ENCODE assay signal across 8 cellular contexts in the genomic region with DNA sequence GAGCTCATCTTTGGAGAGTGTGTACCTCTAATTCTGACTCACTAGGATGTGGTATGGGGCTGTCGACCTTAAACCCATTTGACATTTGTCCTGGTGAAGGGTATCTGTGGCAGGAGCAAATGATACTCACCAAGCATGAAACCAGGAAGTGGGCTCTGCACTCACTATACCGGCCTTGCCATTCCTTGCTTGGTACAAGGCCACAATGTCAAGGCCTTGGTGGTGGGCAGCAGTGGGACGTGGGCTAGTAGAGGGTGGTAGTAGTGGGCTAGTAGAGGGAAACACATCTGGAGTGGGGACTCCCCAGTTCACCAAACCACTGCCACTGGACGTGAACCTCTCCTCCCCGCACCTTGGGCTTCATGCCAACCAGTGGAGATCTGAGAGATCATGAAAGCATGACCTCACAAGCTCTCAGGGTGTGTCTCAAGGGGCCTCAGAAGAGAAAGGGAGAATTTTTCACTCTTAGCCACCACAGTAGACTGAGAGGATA. TPM values are rescaled to one million over a fixed set of nuclear protein-coding genes. Genes with fewer than 3 reads are reported as not detected.
DNase-seq lines count a peak whose midpoint lies in the region; ATAC-seq and TF ChIP-seq lines count a peak whose summit lies in the region.

No MANE protein-coding gene starts in this region.

- H3K27me3 ChIP-seq in thyroid gland, result no peaks in the 10 kb centered on the region
- no peaks in the 10 kb centered on the region for H3K27me3 ChIP-seq in neural progenitor cell

- H3K36me3 ChIP-seq in thyroid gland (no peaks in the 10 kb centered on the region), neural progenitor cell (no peaks in the 10 kb centered on the region)

- no peak overlapping the region for H3K4me2 ChIP-seq in neural progenitor cell

- intact Hi-C loops in thyroid gland (cut with DNase I), result loop anchor here (5.0 kb wide), 1 partner anchor 368 kb away; no protein-coding TSS in a partner anchor

- H3K27ac ChIP-seq in thyroid gland (no peak overlapping the region), neural progenitor cell (no peak overlapping the region)

- no peak for TF ChIP-seq POLR2A in thyroid gland (IDR thresholded peaks at IDR 0.05)

- no peaks in the 10 kb centered on the region for H3K4me1 Mint-ChIP-seq in neural progenitor cell

- TF ChIP-seq CTCF in thyroid gland (IDR thresholded peaks at IDR 0.05) (no peak), neural progenitor cell (IDR thresholded peaks at IDR 0.05) (no peak)

- 56 to 65% methylated on average over 5 of the region's 5 CpGs for WGBS in thyroid gland, 2 donors

- H3K9me3 ChIP-seq in thyroid gland (no peaks in the 10 kb centered on the region), neural progenitor cell (ENCODE audit: low read depth) (no peaks in the 10 kb centered on the region)

- H3K9me3 Mint-ChIP-seq in activated naive CD4-positive, alpha-beta T cell treated with anti-CD3 and anti-CD28 coated beads, Interleukin-2, amount 50 U/mL, for 72 hours, result no peaks in the 10 kb centered on the region
- H3K9me3 Mint-ChIP-seq in neural progenitor cell, result no peaks in the 10 kb centered on the region

- no peak overlapping the region for H2AFZ ChIP-seq in neural progenitor cell (replicated peaks)

- H3K27ac Mint-ChIP-seq in activated naive CD4-positive, alpha-beta T cell treated with anti-CD3 and anti-CD28 coated beads, Interleukin-2, amount 50 U/mL, for 72 hours, result peak overlapping the region in 1 of 2 donors; percentile 37
- no peak overlapping the region for H3K27ac Mint-ChIP-seq in neural progenitor cell

- H3K79me2 ChIP-seq in neural progenitor cell (ENCODE audit: low read depth), result no peaks in the 10 kb centered on the region

- no peaks in the 10 kb centered on the region for H3K27me3 Mint-ChIP-seq in neural progenitor cell (ENCODE audit: insufficient read depth, low read depth)

- peaks cover 0 to 7% of the 10 kb centered on the region in 2 donors for H3K36me3 Mint-ChIP-seq in activated naive CD4-positive, alpha-beta T cell treated with anti-CD3 and anti-CD28 coated beads, Interleukin-2, amount 50 U/mL, for 72 hours
- H3K36me3 Mint-ChIP-seq in neural progenitor cell, result no peaks in the 10 kb centered on the region

- peak; percentile 18 to 87 for DNase-seq in activated naive CD4-positive, alpha-beta T cell treated with anti-CD3 and anti-CD28 coated beads, Interleukin-2, amount 50 U/mL, for 72 hours (ENCODE audit: low spot score in 2 of 2)
- no peak for DNase-seq in activated naive CD4-positive, alpha-beta T cell (lab: John Stamatoyannopoulos, UW)
- peak; percentile 58 for DNase-seq in activated CD4-positive, CD25-positive, alpha-beta regulatory T cell treated with anti-CD3 and anti-CD28 coated beads, Interleukin-2, amount 50 U/mL, for 72 hours
- DNase-seq in thyroid gland (peak; percentile 37 to 42), NCI-H2227 (lab: John Stamatoyannopoulos, UW; ENCODE audit: unreplicated experiment) (no peak), neural progenitor cell (ENCODE audit: low spot score) (no peak)

- ATAC-seq in activated naive CD4-positive, alpha-beta T cell treated with anti-CD3 and anti-CD28 coated beads, Interleukin-2, amount 50 U/mL, for 72 hours, result peak; percentile 90 to 92
- ATAC-seq in HG02970 (IDR thresholded peaks at IDR 0.05; ENCODE audit: low FRiP score, unreplicated experiment), result peak; percentile 62
- ATAC-seq in HG02870 (IDR thresholded peaks at IDR 0.05; ENCODE audit: unreplicated experiment), result no peak

- H3F3A ChIP-seq in neural progenitor cell (ENCODE audit: low read depth), result no peaks in the 10 kb centered on the region

- peaks cover 9 to 11% of the 10 kb centered on the region in 2 donors for H3K4me1 ChIP-seq in thyroid gland
- H3K4me1 ChIP-seq in neural progenitor cell, result no peaks in the 10 kb centered on the region

- H3K4me3 Mint-ChIP-seq in neural progenitor cell, result no peak overlapping the region

- H3K9ac ChIP-seq in neural progenitor cell, result no peak overlapping the region

- H4K20me1 ChIP-seq in neural progenitor cell (ENCODE audit: low read depth), result no peaks in the 10 kb centered on the region

- H3K4me3 ChIP-seq in thyroid gland (replicated peaks in 1 of 3) (no peak overlapping the region), neural progenitor cell (no peak overlapping the region)

RNA-seq across cellular contexts. Expression of gene TNFSF4, which starts 11.5 kb away (rescaled TPM):
- 1 to 10 TPM in 1 of 2 donors, under 1 TPM in 1; 0.82 to 3.0 TPM for total RNA-seq in activated naive CD4-positive, alpha-beta T cell treated with anti-CD3 and anti-CD28 coated beads, Interleukin-2, amount 50 U/mL, for 72 hours
- total RNA-seq in thyroid gland, result under 1 TPM; 0.13 to 0.63 (median 0.41) TPM
- 1.2 and 2.1 TPM in 2 replicates for total RNA-seq in neural progenitor cell (ENCODE audit: low replicate concordance)

Comparison
In these comparisons a context has a peak if more than half of its experiments do, and no peak if none do; other contexts are left out.
1. DNase-seq: peak in activated naive CD4-positive, alpha-beta T cell treated with anti-CD3 and anti-CD28 coated beads, Interleukin-2, amount 50 U/mL, for 72 hours (2 of 2), activated CD4-positive, CD25-positive, alpha-beta regulatory T cell treated with anti-CD3 and anti-CD28 coated beads, Interleukin-2, amount 50 U/mL, for 72 hours (single experiment) and thyroid gland (2 of 2); none in activated naive CD4-positive, alpha-beta T cell (0 of 4), NCI-H2227 (single experiment) and neural progenitor cell (single experiment).